In genomic region chr16:85987750-85988078, GRCh38 we compare ENCODE assay signal across 1 cellular context.
TF ChIP-seq lines count a peak whose summit lies in the region.

No MANE protein-coding gene starts in this region.

TF ChIP-seq in K562, 482 proteins besides CTCF, POLR2A, EP300 and RAD21:
- TF ChIP-seq LEF1 (IDR thresholded peaks at IDR 0.05) (no peak), VEZF1 (CRISPR knock-in tag; IDR thresholded peaks at IDR 0.05) (0 out of 2 replicates have a peak, but pooled peaks have one; percentile 6)
